In genomic region chr5:151937851-151938250, GRCh38 we compare ENCODE assay signal across 28 cellular contexts. TPM values are rescaled to one million over a fixed set of nuclear protein-coding genes. Genes with fewer than 3 reads are reported as not detected.
"Had no signal": no experiment of that assay in that cellular context is flagged by ENCODE, and none has a peak within 500 bp of the region (broad histone marks: within the 10 kb centered on the region; RNA-seq: fewer than 3 reads in every experiment).

No MANE protein-coding gene starts in this region.

- H3K27ac ChIP-seq: ascending aorta, body of pancreas, PC-9 had no signal

- H3K4me3 ChIP-seq: ascending aorta, body of pancreas, PC-9 had no signal

- H2AFZ ChIP-seq: PC-9 had no signal

- H3K36me3 ChIP-seq: ascending aorta had no signal

- ATAC-seq: activated naive CD4-positive, alpha-beta T cell treated with anti-CD3 and anti-CD28 coated beads, Interleukin-2, amount 50 U/mL, for 72 hours; activated naive CD8-positive, alpha-beta T cell treated with anti-CD3 and anti-CD28 coated beads, Interleukin-2, amount 50 U/mL, for 24 hours; activated T-cell treated with anti-CD3 and anti-CD28 coated beads, Interleukin-2, amount 50 U/mL, for 4 hours; body of pancreas; T-helper 17 cell had no signal

- H3K4me2 ChIP-seq: PC-9 had no signal

- DNase-seq: activated B cell treated with CpG ODN at 0.5 μM for 24 hours; activated CD4-positive, alpha-beta memory T cell treated with anti-CD3 and anti-CD28 coated beads for 36 hours; activated CD4-positive, alpha-beta T cell treated with anti-CD3 and anti-CD28 coated beads, Interleukin-2, amount 10 ng/mL, durations not matched to agents 7 days and 5 days; activated CD8-positive, alpha-beta memory T cell treated with anti-CD3 and anti-CD28 coated beads for 24 hours; activated effector memory CD4-positive, alpha-beta T cell treated with anti-CD3 and anti-CD28 coated beads, Interleukin-2, amount 50 U/mL, for 16 hours; activated naive CD4-positive, alpha-beta T cell treated with Interleukin-2 at 50 U/mL for 16 hours; activated naive CD8-positive, alpha-beta T cell treated with anti-CD3 and anti-CD28 coated beads, Interleukin-2, amount 50 U/mL, for 24 hours; activated T-cell treated with anti-CD3 and anti-CD28 coated beads, Interleukin-2, amount 50 U/mL, for 4 hours; amniotic stem cell; body of pancreas; central memory CD4-positive, alpha-beta T cell; Kasumi-1; KBM-7; NCI-H1048; NCI-H1436 treated with DMSO at 0.1 percent for 48 hours; NCI-H187; NCI-H2107; NCI-H510A treated with DMSO at 0.1 percent for 48 hours; NCI-H69; PC-9; SHP77 treated with DMSO at 0.1 percent for 48 hours; T-helper 17 cell; T-helper 9 cell had no signal

- H3K27me3 ChIP-seq: ascending aorta, body of pancreas had no signal

- H3K9me3 ChIP-seq: ascending aorta, body of pancreas had no signal

- H3K4me1 ChIP-seq: ascending aorta, body of pancreas had no signal

RNA-seq across cellular contexts. Expression of gene GLRA1, which starts 13.2 kb away (rescaled TPM):
- total RNA-seq: activated B cell treated with CpG ODN at 0.5 μM for 24 hours; activated CD4-positive, alpha-beta memory T cell treated with anti-CD3 and anti-CD28 coated beads for 36 hours; activated CD4-positive, alpha-beta T cell treated with anti-CD3 and anti-CD28 coated beads, Interleukin-2, amount 10 ng/mL, durations not matched to agents 7 days and 5 days; activated naive CD4-positive, alpha-beta T cell treated with anti-CD3 and anti-CD28 coated beads, Interleukin-2, amount 50 U/mL, for 72 hours; activated T-cell treated with anti-CD3 and anti-CD28 coated beads, Interleukin-2, amount 50 U/mL, for 4 hours; ascending aorta; body of pancreas; bronchial epithelial cell; chondrocyte; M059J; PC-9; T-helper 17 cell had no signal
